1 cellular context compared by ENCODE assay signal in genomic region chr22:23225337-23225723, GRCh38.
TF ChIP-seq lines count a peak whose summit lies in the region.

No MANE protein-coding gene starts in this region.

TF ChIP-seq in H1, 55 proteins besides CTCF, POLR2A, EP300 and RAD21:
- TF ChIP-seq SP1 (IDR thresholded peaks at IDR 0.05; ENCODE audit: low read depth, low read length) = no peak
